1 cellular context compared by ENCODE assay signal in the genomic region with DNA sequence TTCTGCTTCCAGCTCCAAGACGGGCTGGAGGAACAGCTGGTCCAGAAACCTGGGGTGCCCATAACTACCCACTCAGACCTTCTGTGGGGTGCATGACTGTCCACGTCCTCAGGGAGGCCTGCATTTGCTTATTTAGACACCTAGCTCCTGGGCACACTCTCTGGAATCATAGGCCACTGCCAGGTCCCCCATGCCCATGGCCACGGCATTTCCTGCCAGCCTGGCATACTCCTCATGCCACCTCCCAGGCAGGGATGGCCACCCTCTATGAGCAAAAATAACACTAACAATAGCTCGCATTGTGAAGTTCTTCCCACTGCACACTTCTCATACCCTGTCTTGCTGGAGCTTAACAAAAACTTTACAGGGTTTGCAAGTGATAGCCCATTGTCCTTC.
TF ChIP-seq lines count a peak whose summit lies in the region.

No MANE protein-coding gene starts in this region.

TF ChIP-seq in H1, 55 proteins besides CTCF, POLR2A, EP300 and RAD21:
- TF ChIP-seq, protein P1, sequence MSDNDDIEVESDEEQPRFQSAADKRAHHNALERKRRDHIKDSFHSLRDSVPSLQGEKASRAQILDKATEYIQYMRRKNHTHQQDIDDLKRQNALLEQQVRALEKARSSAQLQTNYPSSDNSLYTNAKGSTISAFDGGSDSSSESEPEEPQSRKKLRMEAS (IDR thresholded peaks at IDR 0.05) = no peak
- TF ChIP-seq RBBP5 (IDR thresholded peaks at IDR 0.05; ENCODE audit: borderline replicate concordance, low read depth, low read length) (no peak), EZH2 (IDR thresholded peaks at IDR 0.05; ENCODE audit: low read depth, low read length, severe bottlenecking) (no peak), CHD7 (IDR thresholded peaks at IDR 0.05; ENCODE audit: insufficient replicate concordance, low read length) (no peak), TBP (IDR thresholded peaks at IDR 0.05; ENCODE audit: low read depth, low read length) (no peak), SIX5 (IDR thresholded peaks at IDR 0.05; ENCODE audit: low read depth, low read length) (no peak), EGR1 (IDR thresholded peaks at IDR 0.05; ENCODE audit: borderline replicate concordance, low read depth, low read length) (no peak), ZNF274 (IDR thresholded peaks at IDR 0.05; ENCODE audit: borderline replicate concordance, extremely low read depth, low read length) (no peak), SP1 (IDR thresholded peaks at IDR 0.05; ENCODE audit: low read depth, low read length) (no peak), BRCA1 (IDR thresholded peaks at IDR 0.05; ENCODE audit: low read depth, low read length) (no peak), TEAD4 (IDR thresholded peaks at IDR 0.05; ENCODE audit: low read depth, low read length) (no peak)
